In the genomic region with DNA sequence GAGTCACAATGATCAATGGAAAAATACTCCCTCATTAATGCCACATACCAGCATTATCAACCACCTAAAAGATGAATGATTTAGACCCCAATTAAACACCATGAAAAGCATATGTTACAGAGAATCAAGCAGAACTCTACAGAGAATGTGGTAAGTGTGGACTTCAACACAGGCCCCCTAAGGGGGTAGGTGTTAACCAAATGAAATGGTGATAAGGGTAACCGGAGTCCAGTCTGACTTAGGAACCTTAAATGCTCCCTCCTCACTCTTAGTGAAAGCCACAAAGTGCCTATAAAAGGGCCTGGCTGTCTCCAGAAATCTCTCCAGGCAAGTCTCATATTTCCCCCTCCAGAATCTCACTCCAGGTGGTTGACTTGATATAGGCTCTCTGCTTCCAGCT, we compare ENCODE assay signal across 18 cellular contexts.
DNase-seq lines count a peak whose midpoint lies in the region; ATAC-seq and TF ChIP-seq lines count a peak whose summit lies in the region.
"Had no signal": no experiment of that assay in that cellular context is flagged by ENCODE, and none has a peak within 500 bp of the region (broad histone marks: within the 10 kb centered on the region; RNA-seq: fewer than 3 reads in every experiment).

No MANE protein-coding gene starts in this region.

- ATAC-seq in GM18505 (IDR thresholded peaks at IDR 0.05; ENCODE audit: unreplicated experiment) = no peak
- ATAC-seq: A549, K562 had no signal

- peak; percentile 5 for DNase-seq in DMS79 treated with DMSO at 0.1 percent for 48 hours (lab: John Stamatoyannopoulos, UW)
- no peak for DNase-seq in DMS79 (lab: John Stamatoyannopoulos, UW)
- DNase-seq in NCI-H2107 treated with DMSO at 0.1 percent for 48 hours (lab: John Stamatoyannopoulos, UW; ENCODE audit: unreplicated experiment) = peak; percentile 78
- peak; percentile 59 for DNase-seq in islet precursor cell
- no peak for DNase-seq in NCI-H524 treated with DMSO at 0.1 percent for 48 hours (lab: John Stamatoyannopoulos, UW)
- DNase-seq in caudate nucleus (lab: John Stamatoyannopoulos, UW) = no peak
- DNase-seq: CD4-positive, alpha-beta memory T cell; DMS153; DND-41; EL; GM23248; HFFc6; IMR-90 had no signal

- no peak for TF ChIP-seq POLR2A in GM18505 (IDR thresholded peaks at IDR 0.05; ENCODE audit: borderline replicate concordance, extremely low read depth, insufficient read depth, insufficient read length)

- no peak overlapping the region for H3K27ac ChIP-seq in caudate nucleus (ENCODE audit: low read depth, low read length)
- H3K27ac ChIP-seq: 22Rv1, A549, BLaER1, GM23248 had no signal

Comparison
In these comparisons a context has a peak if more than half of its experiments do, and no peak if none do; other contexts are left out.
1. DNase-seq: peak in DMS79 treated with DMSO at 0.1 percent for 48 hours (single experiment), NCI-H2107 treated with DMSO at 0.1 percent for 48 hours (single experiment) and islet precursor cell (single experiment); none in DMS79 (single experiment), NCI-H524 treated with DMSO at 0.1 percent for 48 hours (single experiment) and caudate nucleus (0 of 61).